In the genomic region with DNA sequence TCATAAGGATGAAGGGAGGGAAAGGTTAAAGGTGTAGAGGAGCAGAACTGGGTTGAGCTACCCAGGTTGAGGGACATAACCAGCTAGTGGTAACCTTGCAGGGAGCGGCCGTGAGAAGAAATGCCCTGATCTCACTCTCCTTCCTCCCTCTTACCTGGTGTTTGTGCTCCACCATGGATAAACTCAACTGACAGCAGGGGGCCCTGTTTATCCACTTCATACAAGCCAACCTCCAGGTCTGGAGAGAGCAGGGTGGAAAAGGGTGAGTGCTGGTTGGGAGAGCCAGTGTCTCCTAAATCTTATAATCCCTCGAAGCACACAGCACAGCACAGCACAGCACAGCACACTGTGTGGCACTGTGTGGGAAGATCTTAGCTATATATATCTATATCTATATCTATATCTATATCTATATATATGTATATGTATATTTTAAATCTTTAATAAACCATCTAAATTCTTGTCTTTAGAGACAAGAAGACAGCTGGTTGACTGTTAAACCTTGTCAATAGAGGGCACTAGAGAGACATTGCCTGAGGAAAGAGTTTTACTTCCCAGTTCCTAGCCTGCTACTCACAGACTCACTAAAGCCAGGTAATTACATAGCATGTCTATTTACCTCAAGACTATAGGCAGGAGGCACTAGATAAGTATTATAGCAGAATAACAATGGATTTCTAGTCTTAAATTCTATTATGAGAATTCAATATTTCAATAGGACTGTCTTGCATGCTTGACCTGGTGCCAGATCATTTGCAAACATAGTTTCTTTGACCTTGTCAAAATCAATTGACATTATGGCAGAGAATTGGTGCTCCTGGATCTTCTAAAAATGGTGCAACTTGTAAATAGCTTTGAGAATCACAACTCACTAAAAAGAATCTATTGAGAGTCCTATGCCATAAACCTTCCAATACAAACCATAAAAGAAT, we compare ENCODE assay signal across 9 cellular contexts. TPM values are rescaled to one million over a fixed set of nuclear protein-coding genes. Genes with fewer than 3 reads are reported as not detected.
DNase-seq lines count a peak whose midpoint lies in the region; ATAC-seq and TF ChIP-seq lines count a peak whose summit lies in the region.
"Had no signal": no experiment of that assay in that cellular context is flagged by ENCODE, and none has a peak within 500 bp of the region (broad histone marks: within the 10 kb centered on the region; RNA-seq: fewer than 3 reads in every experiment).

No MANE protein-coding gene starts in this region.

- no peak overlapping the region for H3K9ac ChIP-seq in adipocyte (ENCODE audit: low read length)
- H3K9ac ChIP-seq in liver (ENCODE audit: low read depth in 1 of 2, low read length in 2 of 2), result no peak overlapping the region

- H3K9me3 ChIP-seq in adipocyte (ENCODE audit: control insufficient read depth, low read length) (no peaks in the 10 kb centered on the region), liver (ENCODE audit: control insufficient read depth in 4 of 4, low read length in 3 of 4) (no peaks in the 10 kb centered on the region)

- 94% methylated on average over 3 of the region's 3 CpGs for WGBS in liver

- TF ChIP-seq RAD21 in liver (IDR thresholded peaks at IDR 0.05), result peak; percentile 32 to 35

- TF ChIP-seq CTCF in liver (IDR thresholded peaks at IDR 0.05; ENCODE audit: low read depth, low read length, missing input control), result peak; percentile 24

- H3K27me3 ChIP-seq in adipocyte (replicated peaks; ENCODE audit: control insufficient read depth, insufficient read depth, low read length) (peaks cover 16% of the 10 kb centered on the region), liver (ENCODE audit: control insufficient read depth in 4 of 4, insufficient read depth in 4 of 4, low read length in 3 of 4) (peaks cover 0 to 2% (median 0%) of the 10 kb centered on the region in 4 donors)

- DNase-seq in COLO829 (ENCODE audit: low spot score) (peak; percentile 15), adipocyte (ENCODE audit: low read depth) (peak; percentile 18), NCI-H1694 treated with DMSO at 0.1 percent for 48 hours (lab: John Stamatoyannopoulos, UW) (no peak), 8988T (no peak), T-helper 2 cell (no peak)
- DNase-seq in Jurkat, Clone E6-1 (ENCODE audit: low read depth, low spot score), result peak; percentile 30
- DNase-seq: central memory CD4-positive, alpha-beta T cell had no signal

- H3K4me3 ChIP-seq in Jurkat, Clone E6-1 (ENCODE audit: low read length), result no peak overlapping the region
- H3K4me3 ChIP-seq in adipocyte (ENCODE audit: low read length), result no peak overlapping the region
- H3K4me3 ChIP-seq in liver (ENCODE audit: low read depth in 1 of 3, low read length in 3 of 3), result no peak overlapping the region

- H3K36me3 ChIP-seq in adipocyte (ENCODE audit: control insufficient read depth, insufficient read depth, low read length, severe bottlenecking), result no peaks in the 10 kb centered on the region
- no peaks in the 10 kb centered on the region for H3K36me3 ChIP-seq in liver (ENCODE audit: control insufficient read depth in 4 of 4, insufficient read depth in 3 of 4, low read depth in 1 of 4, low read length in 3 of 4)

- ATAC-seq in GM19035 (IDR thresholded peaks at IDR 0.05; ENCODE audit: unreplicated experiment), result no peak

- no peak overlapping the region for H3K27ac ChIP-seq in liver (ENCODE audit: low read depth in 1 of 2, low read length in 2 of 2)

- H3K4me1 ChIP-seq in adipocyte (ENCODE audit: control insufficient read depth, insufficient read depth, low read length), result no peaks in the 10 kb centered on the region
- no peaks in the 10 kb centered on the region for H3K4me1 ChIP-seq in liver (ENCODE audit: control insufficient read depth in 4 of 4, insufficient read depth in 4 of 4, low read length in 3 of 4)

TF ChIP-seq in liver, 16 proteins besides CTCF, POLR2A, EP300 and RAD21:
- TF ChIP-seq FOXA2 (IDR thresholded peaks at IDR 0.05) (no peak), HNF4G (IDR thresholded peaks at IDR 0.05) (no peak), HNF4A (conservative IDR thresholded peaks at IDR 0.05) (no peak), NR2F2 (IDR thresholded peaks at IDR 0.05) (no peak), EGR1 (IDR thresholded peaks at IDR 0.05; ENCODE audit: low read depth in 2 of 2) (no peak), JUND (IDR thresholded peaks at IDR 0.05) (no peak), YY1 (IDR thresholded peaks at IDR 0.05) (no peak), RXRA (IDR thresholded peaks at IDR 0.05) (no peak), GABPA (IDR thresholded peaks at IDR 0.05 in 1 of 2, conservative IDR thresholded peaks at IDR 0.05 in 1 of 2) (no peak), FOXA1 (IDR thresholded peaks at IDR 0.05) (no peak), SP1 (IDR thresholded peaks at IDR 0.05) (no peak), TAF1 (conservative IDR thresholded peaks at IDR 0.05) (no peak)
- TF ChIP-seq, protein P1, sequence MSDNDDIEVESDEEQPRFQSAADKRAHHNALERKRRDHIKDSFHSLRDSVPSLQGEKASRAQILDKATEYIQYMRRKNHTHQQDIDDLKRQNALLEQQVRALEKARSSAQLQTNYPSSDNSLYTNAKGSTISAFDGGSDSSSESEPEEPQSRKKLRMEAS (IDR thresholded peaks at IDR 0.05), result no peak
- TF ChIP-seq, protein P2, sequence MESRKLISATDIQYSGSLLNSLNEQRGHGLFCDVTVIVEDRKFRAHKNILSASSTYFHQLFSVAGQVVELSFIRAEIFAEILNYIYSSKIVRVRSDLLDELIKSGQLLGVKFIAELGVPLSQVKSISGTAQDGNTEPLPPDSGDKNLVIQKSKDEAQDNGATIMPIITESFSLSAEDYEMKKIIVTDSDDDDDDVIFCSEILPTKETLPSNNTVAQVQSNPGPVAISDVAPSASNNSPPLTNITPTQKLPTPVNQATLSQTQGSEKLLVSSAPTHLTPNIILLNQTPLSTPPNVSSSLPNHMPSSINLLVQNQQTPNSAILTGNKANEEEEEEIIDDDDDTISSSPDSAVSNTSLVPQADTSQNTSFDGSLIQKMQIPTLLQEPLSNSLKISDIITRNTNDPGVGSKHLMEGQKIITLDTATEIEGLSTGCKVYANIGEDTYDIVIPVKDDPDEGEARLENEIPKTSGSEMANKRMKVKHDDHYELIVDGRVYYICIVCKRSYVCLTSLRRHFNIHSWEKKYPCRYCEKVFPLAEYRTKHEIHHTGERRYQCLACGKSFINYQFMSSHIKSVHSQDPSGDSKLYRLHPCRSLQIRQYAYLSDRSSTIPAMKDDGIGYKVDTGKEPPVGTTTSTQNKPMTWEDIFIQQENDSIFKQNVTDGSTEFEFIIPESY (IDR thresholded peaks at IDR 0.05), result no peak
- TF ChIP-seq, protein P3, sequence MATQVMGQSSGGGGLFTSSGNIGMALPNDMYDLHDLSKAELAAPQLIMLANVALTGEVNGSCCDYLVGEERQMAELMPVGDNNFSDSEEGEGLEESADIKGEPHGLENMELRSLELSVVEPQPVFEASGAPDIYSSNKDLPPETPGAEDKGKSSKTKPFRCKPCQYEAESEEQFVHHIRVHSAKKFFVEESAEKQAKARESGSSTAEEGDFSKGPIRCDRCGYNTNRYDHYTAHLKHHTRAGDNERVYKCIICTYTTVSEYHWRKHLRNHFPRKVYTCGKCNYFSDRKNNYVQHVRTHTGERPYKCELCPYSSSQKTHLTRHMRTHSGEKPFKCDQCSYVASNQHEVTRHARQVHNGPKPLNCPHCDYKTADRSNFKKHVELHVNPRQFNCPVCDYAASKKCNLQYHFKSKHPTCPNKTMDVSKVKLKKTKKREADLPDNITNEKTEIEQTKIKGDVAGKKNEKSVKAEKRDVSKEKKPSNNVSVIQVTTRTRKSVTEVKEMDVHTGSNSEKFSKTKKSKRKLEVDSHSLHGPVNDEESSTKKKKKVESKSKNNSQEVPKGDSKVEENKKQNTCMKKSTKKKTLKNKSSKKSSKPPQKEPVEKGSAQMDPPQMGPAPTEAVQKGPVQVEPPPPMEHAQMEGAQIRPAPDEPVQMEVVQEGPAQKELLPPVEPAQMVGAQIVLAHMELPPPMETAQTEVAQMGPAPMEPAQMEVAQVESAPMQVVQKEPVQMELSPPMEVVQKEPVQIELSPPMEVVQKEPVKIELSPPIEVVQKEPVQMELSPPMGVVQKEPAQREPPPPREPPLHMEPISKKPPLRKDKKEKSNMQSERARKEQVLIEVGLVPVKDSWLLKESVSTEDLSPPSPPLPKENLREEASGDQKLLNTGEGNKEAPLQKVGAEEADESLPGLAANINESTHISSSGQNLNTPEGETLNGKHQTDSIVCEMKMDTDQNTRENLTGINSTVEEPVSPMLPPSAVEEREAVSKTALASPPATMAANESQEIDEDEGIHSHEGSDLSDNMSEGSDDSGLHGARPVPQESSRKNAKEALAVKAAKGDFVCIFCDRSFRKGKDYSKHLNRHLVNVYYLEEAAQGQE (IDR thresholded peaks at IDR 0.05), result no peak
- TF ChIP-seq, protein P4, sequence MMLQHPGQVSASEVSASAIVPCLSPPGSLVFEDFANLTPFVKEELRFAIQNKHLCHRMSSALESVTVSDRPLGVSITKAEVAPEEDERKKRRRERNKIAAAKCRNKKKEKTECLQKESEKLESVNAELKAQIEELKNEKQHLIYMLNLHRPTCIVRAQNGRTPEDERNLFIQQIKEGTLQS (IDR thresholded peaks at IDR 0.05), result no peak

RNA-seq across cellular contexts. Expression of a gene that starts 21.7 kb away (rescaled TPM):
- not detected for polyA plus RNA-seq in Jurkat, Clone E6-1 (2012; ENCODE audit: insufficient read depth, insufficient read length)
- total RNA-seq in liver, result 1 to 10 TPM in 1 of 2 donors, under 1 TPM in 1; 0.84 to 5.4 TPM
- polyA plus RNA-seq in liver, result under 1 TPM; 0.21 to 0.22 TPM

Comparison
In these comparisons a context has a peak if more than half of its experiments do, and no peak if none do; other contexts are left out.
1. DNase-seq: peak in COLO829 (single experiment), Jurkat, Clone E6-1 (single experiment) and adipocyte (single experiment); none in NCI-H1694 treated with DMSO at 0.1 percent for 48 hours (single experiment), 8988T (single experiment) and T-helper 2 cell (0 of 5).